26 cellular contexts compared by ENCODE assay signal in the genomic region with DNA sequence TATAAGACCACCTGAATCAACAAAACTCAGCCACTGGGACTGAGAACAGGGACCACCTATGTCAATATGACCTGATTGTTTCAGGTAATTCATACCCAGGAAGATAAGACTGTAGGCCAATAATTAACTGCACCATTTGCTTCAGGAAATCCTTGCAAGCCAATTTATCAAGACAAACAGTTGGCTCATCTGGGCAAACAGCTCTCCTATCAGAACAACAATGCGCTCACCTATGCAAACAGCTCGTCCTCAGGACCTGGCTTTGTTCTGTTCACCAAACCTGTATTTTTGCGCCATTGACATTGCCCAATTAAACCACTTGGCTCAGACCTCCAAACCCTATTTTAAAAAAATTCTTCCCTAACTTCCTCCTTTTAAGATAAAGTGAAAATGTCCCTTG.
DNase-seq lines count a peak whose midpoint lies in the region; ATAC-seq and TF ChIP-seq lines count a peak whose summit lies in the region.
"Had no signal": no experiment of that assay in that cellular context is flagged by ENCODE, and none has a peak within 500 bp of the region (broad histone marks: within the 10 kb centered on the region; RNA-seq: fewer than 3 reads in every experiment).

No MANE protein-coding gene starts in this region.

- H3K4me1 Mint-ChIP-seq in activated CD8-positive, alpha-beta T cell treated with anti-CD3 and anti-CD28 coated beads, Interleukin-2, amount 10 ng/mL, durations not matched to agents 7 days and 5 days (ENCODE audit: low read depth) = no peaks in the 10 kb centered on the region
- H3K4me1 Mint-ChIP-seq: central memory CD8-positive, alpha-beta T cell; nephron progenitor cell had no signal

- H3K27me3 ChIP-seq in BE2C = no peaks in the 10 kb centered on the region
- H3K27me3 ChIP-seq: hepatocyte, right lobe of liver, vagina had no signal

- H3K27ac Mint-ChIP-seq in activated CD8-positive, alpha-beta T cell treated with anti-CD3 and anti-CD28 coated beads, Interleukin-2, amount 10 ng/mL, durations not matched to agents 7 days and 5 days = no peak overlapping the region
- H3K27ac Mint-ChIP-seq: activated T-cell treated with anti-CD3 and anti-CD28 coated beads, Interleukin-2, amount 50 U/mL, for 72 hours; nephron progenitor cell had no signal

- POLR2A ChIA-PET in activated CD8-positive, alpha-beta T cell treated with anti-CD3 and anti-CD28 coated beads, Interleukin-2, amount 10 ng/mL, durations not matched to agents 7 days and 5 days (lab: Charles Lee) = no interaction called here

- no peaks in the 10 kb centered on the region for H3K36me3 Mint-ChIP-seq in activated CD8-positive, alpha-beta T cell treated with anti-CD3 and anti-CD28 coated beads, Interleukin-2, amount 10 ng/mL, durations not matched to agents 7 days and 5 days (ENCODE audit: low read depth)

- H3K36me3 ChIP-seq in BE2C = no peaks in the 10 kb centered on the region
- H3K36me3 ChIP-seq: right lobe of liver, vagina had no signal

- H3K4me3 Mint-ChIP-seq in activated CD8-positive, alpha-beta T cell treated with anti-CD3 and anti-CD28 coated beads, Interleukin-2, amount 10 ng/mL, durations not matched to agents 7 days and 5 days = no peak overlapping the region
- H3K4me3 Mint-ChIP-seq: activated T-cell treated with anti-CD3 and anti-CD28 coated beads, Interleukin-2, amount 50 U/mL, for 72 hours; central memory CD8-positive, alpha-beta T cell; nephron progenitor cell had no signal

- H3K27me3 Mint-ChIP-seq in activated CD8-positive, alpha-beta T cell treated with anti-CD3 and anti-CD28 coated beads, Interleukin-2, amount 10 ng/mL, durations not matched to agents 7 days and 5 days (ENCODE audit: low read depth) = no peaks in the 10 kb centered on the region
- H3K27me3 Mint-ChIP-seq: central memory CD8-positive, alpha-beta T cell had no signal

- no peaks in the 10 kb centered on the region for H3K9me3 ChIP-seq in BE2C
- H3K9me3 ChIP-seq: right lobe of liver, vagina had no signal

- H3K4me3 ChIP-seq in epithelial cell of esophagus (ENCODE audit: low read length) (no peak overlapping the region), BE2C (ENCODE audit: low read depth, low read length) (no peak overlapping the region)
- H3K4me3 ChIP-seq: GM23248, hepatocyte, K562, right lobe of liver, vagina had no signal

- no peaks in the 10 kb centered on the region for H3K4me1 ChIP-seq in BE2C
- H3K4me1 ChIP-seq: parathyroid adenoma, right lobe of liver, vagina had no signal

- H3K9me3 Mint-ChIP-seq in activated CD8-positive, alpha-beta T cell treated with anti-CD3 and anti-CD28 coated beads, Interleukin-2, amount 10 ng/mL, durations not matched to agents 7 days and 5 days (ENCODE audit: insufficient read depth) = no peaks in the 10 kb centered on the region

- DNase-seq in NCI-H82 (lab: John Stamatoyannopoulos, UW) (peak; percentile 22), NCI-H82 treated with DMSO at 0.1 percent for 48 hours (lab: John Stamatoyannopoulos, UW; ENCODE audit: unreplicated experiment) (no peak), NCI-H1930 (lab: John Stamatoyannopoulos, UW) (peak; percentile 93 to 94), NCI-H774 (lab: John Stamatoyannopoulos, UW) (peak; percentile 28), epithelial cell of esophagus (ENCODE audit: low read depth) (peak; percentile 7), BE2C (no peak), NCI-H1436 (lab: John Stamatoyannopoulos, UW) (no peak)
- no peak for DNase-seq in activated CD8-positive, alpha-beta T cell treated with anti-CD3 and anti-CD28 coated beads, Interleukin-2, amount 10 ng/mL, durations not matched to agents 7 days and 5 days
- DNase-seq: 8988T; activated CD4-positive, CD25-positive, alpha-beta regulatory T cell treated with anti-CD3 and anti-CD28 coated beads, Interleukin-2, amount 50 U/mL, for 72 hours; activated naive CD4-positive, alpha-beta T cell treated with anti-CD3 and anti-CD28 coated beads, Interleukin-2, amount 50 U/mL, for 16 hours; activated T-cell treated with anti-CD3 and anti-CD28 coated beads, Interleukin-2, amount 50 U/mL, for 72 hours; AML-193; anterior cingulate cortex; Calu3; foreskin fibroblast; GM23248; NCI-H1436 treated with DMSO at 0.1 percent for 48 hours; nephron progenitor cell; right lobe of liver; substantia nigra had no signal

- ATAC-seq in activated CD8-positive, alpha-beta T cell treated with anti-CD3 and anti-CD28 coated beads, Interleukin-2, amount 10 ng/mL, durations not matched to agents 7 days and 5 days = no peak
- ATAC-seq: activated T-cell treated with anti-CD3 and anti-CD28 coated beads, Interleukin-2, amount 50 U/mL, for 72 hours; K562 had no signal

- CTCF ChIA-PET in activated CD8-positive, alpha-beta T cell treated with anti-CD3 and anti-CD28 coated beads, Interleukin-2, amount 10 ng/mL, durations not matched to agents 7 days and 5 days (lab: Charles Lee) = no interaction called here

- TF ChIP-seq CTCF in epithelial cell of esophagus (IDR thresholded peaks at IDR 0.05; ENCODE audit: insufficient read depth, low read depth, low read length, missing control alignments) = no peak
- no peak for TF ChIP-seq CTCF in BE2C (IDR thresholded peaks at IDR 0.05; ENCODE audit: low read depth, low read length)

Comparison
In these comparisons a context has a peak if more than half of its experiments do, and no peak if none do; other contexts are left out.
1. DNase-seq: peak in NCI-H82 (single experiment), NCI-H1930 (2 of 2), NCI-H774 (single experiment) and epithelial cell of esophagus (single experiment); none in NCI-H82 treated with DMSO at 0.1 percent for 48 hours (single experiment), BE2C (single experiment), activated CD8-positive, alpha-beta T cell treated with anti-CD3 and anti-CD28 coated beads, Interleukin-2, amount 10 ng/mL, durations not matched to agents 7 days and 5 days (single experiment) and NCI-H1436 (single experiment).